ENCODE assay signal across 10 cellular contexts in genomic region chr19:35544110-35544802, GRCh38. TPM values are rescaled to one million over a fixed set of nuclear protein-coding genes. Genes with fewer than 3 reads are reported as not detected.
DNase-seq lines count a peak whose midpoint lies in the region; ATAC-seq and TF ChIP-seq lines count a peak whose summit lies in the region.
"Had no signal": no experiment of that assay in that cellular context is flagged by ENCODE, and none has a peak within 500 bp of the region (broad histone marks: within the 10 kb centered on the region; RNA-seq: fewer than 3 reads in every experiment).

No MANE protein-coding gene starts in this region.

- H3K36me3 Mint-ChIP-seq in stimulated activated naive CD8-positive, alpha-beta T cell treated with anti-CD3 and anti-CD28 coated beads, Interleukin-15, Interleukin-2, amounts not matched to agents 100 ng/mL and 50 ng/mL, for 24 hours (ENCODE audit: low read depth) = peaks cover 41% of the 10 kb centered on the region
- peaks cover 14% of the 10 kb centered on the region for H3K36me3 Mint-ChIP-seq in brain

- H2BK15ac ChIP-seq in mesendoderm (replicated peaks; ENCODE audit: low read depth) = no peak overlapping the region

- peak overlapping the region; percentile 20 for H3K23ac ChIP-seq in mesendoderm (ENCODE audit: low read length)

- no peak overlapping the region for H4K8ac ChIP-seq in mesendoderm (ENCODE audit: low read depth, low read length)

- H3K4me1 ChIP-seq in mesendoderm (ENCODE audit: control insufficient read depth, low read depth, low read length) = peaks cover 6% of the 10 kb centered on the region
- peaks cover 25% of the 10 kb centered on the region for H3K4me1 ChIP-seq in vagina

- H3K56ac ChIP-seq in mesendoderm (ENCODE audit: low read length) = peak overlapping the region; percentile 97

- H3K4me3 Mint-ChIP-seq in stimulated activated naive CD8-positive, alpha-beta T cell treated with anti-CD3 and anti-CD28 coated beads, Interleukin-15, Interleukin-2, amounts not matched to agents 100 ng/mL and 50 ng/mL, for 24 hours = peak overlapping the region; percentile 97
- H3K4me3 Mint-ChIP-seq in brain = peak overlapping the region; percentile 95 to 99 (median 98)

- H3K9me3 Mint-ChIP-seq in stimulated activated naive CD8-positive, alpha-beta T cell treated with anti-CD3 and anti-CD28 coated beads, Interleukin-15, Interleukin-2, amounts not matched to agents 100 ng/mL and 50 ng/mL, for 24 hours = no peaks in the 10 kb centered on the region
- H3K9me3 Mint-ChIP-seq in brain = peaks cover 0 to 4% (median 0%) of the 10 kb centered on the region in 5 experiments

- H3K79me1 ChIP-seq in mesendoderm (ENCODE audit: low read length) = peaks cover 30% of the 10 kb centered on the region

- peak overlapping the region; percentile 93 for H3K4me2 ChIP-seq in mesendoderm (ENCODE audit: low read length)

- no peak overlapping the region for H3K4ac ChIP-seq in mesendoderm (ENCODE audit: low read depth, low read length)

- no peaks in the 10 kb centered on the region for H3K27me3 Mint-ChIP-seq in stimulated activated naive CD8-positive, alpha-beta T cell treated with anti-CD3 and anti-CD28 coated beads, Interleukin-15, Interleukin-2, amounts not matched to agents 100 ng/mL and 50 ng/mL, for 24 hours
- no peaks in the 10 kb centered on the region for H3K27me3 Mint-ChIP-seq in brain

- H3K9ac ChIP-seq in mesendoderm (ENCODE audit: low read length) = peak overlapping the region; percentile 92

- intact Hi-C loops in vagina (cut with DNase I) = no loop called here

- H3K4me3 ChIP-seq in mesendoderm (ENCODE audit: low read length) = peak overlapping the region; percentile 87
- H3K4me3 ChIP-seq in vagina = peak overlapping the region; percentile 72 to 94

- H3K27me3 ChIP-seq in mesendoderm (ENCODE audit: insufficient read depth, low read length, poor library complexity) (no peaks in the 10 kb centered on the region), vagina (no peaks in the 10 kb centered on the region)
- H3K27me3 ChIP-seq: neutrophil had no signal

- no peaks in the 10 kb centered on the region for H3K9me3 ChIP-seq in vagina
- H3K9me3 ChIP-seq: neutrophil had no signal

- peak overlapping the region; percentile 5 for H2AK5ac ChIP-seq in mesendoderm (ENCODE audit: low read length)

- no peak overlapping the region for H2BK5ac ChIP-seq in mesendoderm (ENCODE audit: low read length)

- no peak overlapping the region for H3K18ac ChIP-seq in mesendoderm (ENCODE audit: low read length)

- no CpG with 5 or more reads among the region's 3 CpGs for WGBS in mesendoderm (ENCODE audit: extremely low coverage, insufficient coverage, low lambda C conversion rate)

- ATAC-seq in stimulated activated naive CD8-positive, alpha-beta T cell treated with anti-CD3 and anti-CD28 coated beads, Interleukin-15, Interleukin-2, amounts not matched to agents 100 U/mL and 50 U/mL, for 24 hours = no peak
- no peak for ATAC-seq in esophagus mucosa
- no peak for ATAC-seq in HG02973 (IDR thresholded peaks at IDR 0.05; ENCODE audit: unreplicated experiment)

- no peak for DNase-seq in stimulated activated naive CD8-positive, alpha-beta T cell treated with anti-CD3 and anti-CD28 coated beads, Interleukin-15, Interleukin-2, amounts not matched to agents 100 U/mL and 50 U/mL, for 24 hours
- DNase-seq in mesendoderm = no peak
- DNase-seq in vagina (ENCODE audit: extremely low spot score in 2 of 2) = no peak
- DNase-seq in NCI-H1694 (lab: John Stamatoyannopoulos, UW) = no peak
- DNase-seq: activated CD4-positive, alpha-beta T cell treated with anti-CD3 and anti-CD28 coated beads, Interleukin-2, amount 50 U/mL, for 1 hour had no signal

- H3K36me3 ChIP-seq in mesendoderm (ENCODE audit: control insufficient read depth, insufficient read depth, low read length) = peaks cover 2% of the 10 kb centered on the region
- H3K36me3 ChIP-seq in vagina = no peaks in the 10 kb centered on the region
- H3K36me3 ChIP-seq: neutrophil had no signal

- no peak overlapping the region for H4K5ac ChIP-seq in mesendoderm (ENCODE audit: low read length)

- H3K79me2 ChIP-seq in mesendoderm (ENCODE audit: control insufficient read depth, insufficient read depth, low read length) = peaks cover 21% of the 10 kb centered on the region

- no peak overlapping the region for H3K27ac ChIP-seq in mesendoderm (ENCODE audit: low read depth, low read length)
- peak overlapping the region; percentile 70 for H3K27ac ChIP-seq in vagina

- TF ChIP-seq CTCF in brain (conservative IDR thresholded peaks at IDR 0.05) (no peak), vagina (IDR thresholded peaks at IDR 0.05) (no peak)

- TF ChIP-seq POLR2A in vagina (IDR thresholded peaks at IDR 0.05) = no peak

- peak overlapping the region; percentile 83 for H3K27ac Mint-ChIP-seq in stimulated activated naive CD8-positive, alpha-beta T cell treated with anti-CD3 and anti-CD28 coated beads, Interleukin-15, Interleukin-2, amounts not matched to agents 100 ng/mL and 50 ng/mL, for 24 hours
- peak overlapping the region in 4 of 5 experiments; percentile 78 to 95 (median 94) for H3K27ac Mint-ChIP-seq in brain

- H2BK120ac ChIP-seq in mesendoderm (ENCODE audit: low read depth, low read length) = no peak overlapping the region

- peaks cover 34% of the 10 kb centered on the region for H3K4me1 Mint-ChIP-seq in stimulated activated naive CD8-positive, alpha-beta T cell treated with anti-CD3 and anti-CD28 coated beads, Interleukin-15, Interleukin-2, amounts not matched to agents 100 ng/mL and 50 ng/mL, for 24 hours (ENCODE audit: low read depth)
- H3K4me1 Mint-ChIP-seq in brain = peaks cover 39% of the 10 kb centered on the region

RNA-seq across cellular contexts. Expression of gene TMEM147, which starts 1.2 kb away (rescaled TPM):
- 89.8 TPM for polyA plus RNA-seq in brain (ENCODE audit: insufficient read depth, low read depth, low replicate concordance)
- 129 TPM for polyA plus RNA-seq in mesendoderm (2013, experiment 1 of 2)
- polyA plus RNA-seq in mesendoderm (2013, experiment 2 of 2) = 132 TPM
- total RNA-seq in vagina = 104 TPM
- 87.7 TPM for total RNA-seq in esophagus mucosa

RNA-seq across cellular contexts. Expression of gene GAPDHS, which starts 11.0 kb away (rescaled TPM):
- polyA plus RNA-seq in brain (ENCODE audit: insufficient read depth, low read depth, low replicate concordance) = not detected
- polyA plus RNA-seq in mesendoderm (2013, experiment 1 of 2) = 0.10 TPM
- 0.03 TPM for polyA plus RNA-seq in mesendoderm (2013, experiment 2 of 2)
- total RNA-seq in vagina (not detected), esophagus mucosa (not detected)

RNA-seq across cellular contexts. Expression of gene SBSN, which starts 16.1 kb away (rescaled TPM):
- polyA plus RNA-seq in brain (ENCODE audit: insufficient read depth, low read depth, low replicate concordance) = not detected
- polyA plus RNA-seq in mesendoderm (2013, experiment 1 of 2) = not detected
- polyA plus RNA-seq in mesendoderm (2013, experiment 2 of 2) = not detected
- total RNA-seq in vagina (162 TPM), esophagus mucosa (1,433 TPM)

RNA-seq across cellular contexts. Expression of gene ATP4A, which starts 19.2 kb away (rescaled TPM):
- polyA plus RNA-seq in brain (ENCODE audit: insufficient read depth, low read depth, low replicate concordance) = not detected
- polyA plus RNA-seq in mesendoderm (2013, experiment 1 of 2) = 0.11 TPM
- 0.11 TPM for polyA plus RNA-seq in mesendoderm (2013, experiment 2 of 2)
- not detected for total RNA-seq in vagina
- total RNA-seq in esophagus mucosa = not detected

RNA-seq across cellular contexts. Expression of gene DMKN, which starts 30.8 kb away (rescaled TPM):
- 23.9 TPM for polyA plus RNA-seq in brain (ENCODE audit: insufficient read depth, low read depth, low replicate concordance)
- polyA plus RNA-seq in mesendoderm (2013, experiment 1 of 2) = 602 TPM
- 595 TPM for polyA plus RNA-seq in mesendoderm (2013, experiment 2 of 2)
- total RNA-seq in vagina (237 TPM), esophagus mucosa (406 TPM)
